In genomic region chr10:75143353-75143752, GRCh38 we compare ENCODE assay signal across 18 cellular contexts. TPM values are rescaled to one million over a fixed set of nuclear protein-coding genes. Genes with fewer than 3 reads are reported as not detected.
DNase-seq lines count a peak whose midpoint lies in the region; ATAC-seq, FAIRE-seq and TF ChIP-seq lines count a peak whose summit lies in the region.
"Had no signal": no experiment of that assay in that cellular context is flagged by ENCODE, and none has a peak within 500 bp of the region (broad histone marks: within the 10 kb centered on the region; RNA-seq: fewer than 3 reads in every experiment).

No MANE protein-coding gene starts in this region.

- no peak overlapping the region for H3K4me3 Mint-ChIP-seq in activated CD8-positive, alpha-beta memory T cell treated with anti-CD3 and anti-CD28 coated beads, Interleukin-2, amount 10 ng/mL, durations not matched to agents 7 days and 5 days
- no peak overlapping the region for H3K4me3 Mint-ChIP-seq in immature natural killer cell

- no TSS peak for BruUV-seq in endothelial cell of umbilical vein (replicated peaks; lab: Mats Ljungman, UMichigan)

- no peak overlapping the region for H3K4me2 ChIP-seq in endothelial cell of umbilical vein (ENCODE audit: insufficient read depth, low read length)
- H3K4me2 ChIP-seq: KMS-11 had no signal

- TF ChIP-seq POLR2A in endothelial cell of umbilical vein (IDR thresholded peaks at IDR 0.05; ENCODE audit: low read depth, low read length), result no peak

- no peaks in the 10 kb centered on the region for H4K20me1 ChIP-seq in endothelial cell of umbilical vein (replicated peaks; ENCODE audit: control insufficient read depth, extremely low read depth, insufficient read depth, low read length)

- H3K9me3 ChIP-seq in RWPE2 (ENCODE audit: severe bottlenecking) (peaks cover 2% of the 10 kb centered on the region), endothelial cell of umbilical vein (replicated peaks; ENCODE audit: control insufficient read depth, insufficient read depth, low read length) (no peaks in the 10 kb centered on the region), neutrophil (no peaks in the 10 kb centered on the region)

- DNase-seq in activated CD8-positive, alpha-beta memory T cell treated with anti-CD3 and anti-CD28 coated beads, Interleukin-2, amount 10 ng/mL, durations not matched to agents 7 days and 5 days, result no peak
- no peak for DNase-seq in activated CD8-positive, alpha-beta memory T cell treated with anti-CD3 and anti-CD28 coated beads, Interleukin-2, amount 50 U/mL, for 4 hours
- no peak for DNase-seq in RWPE2 (ENCODE audit: low spot score)
- peak; percentile 39 for DNase-seq in endothelial cell of umbilical vein (ENCODE audit: low read depth, low spot score)
- DNase-seq in HuH-7 (ENCODE audit: low spot score), result no peak
- DNase-seq in immature natural killer cell, result no peak
- DNase-seq: ACHN; activated T-cell treated with anti-CD3 and anti-CD28 coated beads, Interleukin-2, amount 50 U/mL, for 1 hour; brain microvascular endothelial cell; left ventricle myocardium superior; NCI-H1436 treated with DMSO at 0.1 percent for 48 hours; OCI-M1 had no signal

- ATAC-seq in activated CD8-positive, alpha-beta memory T cell treated with anti-CD3 and anti-CD28 coated beads, Interleukin-2, amount 10 ng/mL, durations not matched to agents 7 days and 5 days, result no peak
- ATAC-seq in RWPE2 (ENCODE audit: low read depth), result no peak
- ATAC-seq in GM19395 (IDR thresholded peaks at IDR 0.05; ENCODE audit: unreplicated experiment), result no peak
- ATAC-seq: left ventricle myocardium superior had no signal

- TF ChIP-seq CTCF in RWPE2 (IDR thresholded peaks at IDR 0.05; ENCODE audit: poor library complexity, severe bottlenecking) (no peak), endothelial cell of umbilical vein (IDR thresholded peaks at IDR 0.05; ENCODE audit: extremely low read depth in 1 of 2, insufficient read depth in 1 of 2, low read depth in 1 of 2, low read length in 2 of 2) (no peak), neutrophil (IDR thresholded peaks at IDR 0.05) (no peak)

- H3K9me1 ChIP-seq in endothelial cell of umbilical vein (replicated peaks; ENCODE audit: control insufficient read depth, extremely low read depth, insufficient read depth, low read length), result no peaks in the 10 kb centered on the region

- CTCF ChIA-PET in activated CD8-positive, alpha-beta memory T cell treated with anti-CD3 and anti-CD28 coated beads, Interleukin-2, amount 10 ng/mL, durations not matched to agents 7 days and 5 days (lab: Charles Lee), result interaction anchor here (0.7 to 1.5 kb wide), 2 partner anchors 9 to 23 kb away, joined by 3 to 7 read pairs; no protein-coding TSS in a partner anchor
- CTCF ChIA-PET in endothelial cell of umbilical vein (lab: Charles Lee), result interaction anchor here (1.3 kb wide), 1 partner anchor 13 kb away, joined by 5 read pairs; no protein-coding TSS in a partner anchor

- peak overlapping the region; percentile 67 for H3K27ac ChIP-seq in RWPE2 (ENCODE audit: poor library complexity, severe bottlenecking)
- no peak overlapping the region for H3K27ac ChIP-seq in endothelial cell of umbilical vein (ENCODE audit: insufficient read depth, low read depth, low read length)
- peak overlapping the region; percentile 2 for H3K27ac ChIP-seq in neutrophil
- H3K27ac ChIP-seq: brain microvascular endothelial cell, KMS-11, VCaP had no signal

- POLR2A ChIA-PET in endothelial cell of umbilical vein (lab: Charles Lee), result no interaction called here

- H3K36me3 Mint-ChIP-seq in activated CD8-positive, alpha-beta memory T cell treated with anti-CD3 and anti-CD28 coated beads, Interleukin-2, amount 10 ng/mL, durations not matched to agents 7 days and 5 days, result peaks cover 4% of the 10 kb centered on the region
- H3K36me3 Mint-ChIP-seq in immature natural killer cell, result no peaks in the 10 kb centered on the region

- intact Hi-C loops in endothelial cell of umbilical vein (cut with micrococcal nuclease), result no loop called here

- H3K4me3 ChIP-seq in RWPE2 (ENCODE audit: severe bottlenecking) (no peak overlapping the region), endothelial cell of umbilical vein (replicated peaks in 1 of 3; ENCODE audit: insufficient read depth in 1 of 3, low read depth in 1 of 3, low read length in 3 of 3) (no peak overlapping the region), neutrophil (ENCODE audit: low read depth in 1 of 2, low read length in 1 of 2) (no peak overlapping the region)

- H3K36me3 ChIP-seq in RWPE2 (ENCODE audit: low read depth) (no peaks in the 10 kb centered on the region), endothelial cell of umbilical vein (ENCODE audit: control insufficient read depth in 2 of 2, extremely low read depth in 1 of 2, insufficient read depth in 2 of 2, low read length in 2 of 2) (no peaks in the 10 kb centered on the region), neutrophil (peaks cover 3% of the 10 kb centered on the region)
- H3K36me3 ChIP-seq: brain microvascular endothelial cell had no signal

- H3K79me2 ChIP-seq in endothelial cell of umbilical vein (ENCODE audit: control insufficient read depth, insufficient read depth, low read length), result peaks cover 51% of the 10 kb centered on the region

- no peak overlapping the region for H3K9ac ChIP-seq in endothelial cell of umbilical vein (replicated peaks; ENCODE audit: extremely low read depth, insufficient read depth, low read length)
- H3K9ac ChIP-seq: KMS-11 had no signal

- H3K27ac Mint-ChIP-seq in activated CD8-positive, alpha-beta memory T cell treated with anti-CD3 and anti-CD28 coated beads, Interleukin-2, amount 10 ng/mL, durations not matched to agents 7 days and 5 days, result peak overlapping the region; percentile 28
- H3K27ac Mint-ChIP-seq in immature natural killer cell, result peak overlapping the region in 2 of 6 donors; percentile 3 to 73

- H3K9me3 Mint-ChIP-seq in activated CD8-positive, alpha-beta memory T cell treated with anti-CD3 and anti-CD28 coated beads, Interleukin-2, amount 10 ng/mL, durations not matched to agents 7 days and 5 days (ENCODE audit: low read depth), result no peaks in the 10 kb centered on the region
- no peaks in the 10 kb centered on the region for H3K9me3 Mint-ChIP-seq in immature natural killer cell

- H3K27me3 ChIP-seq in RWPE2 (ENCODE audit: insufficient read depth, poor library complexity, severe bottlenecking), result no peaks in the 10 kb centered on the region
- H3K27me3 ChIP-seq in endothelial cell of umbilical vein (ENCODE audit: control insufficient read depth in 2 of 2, insufficient read depth in 2 of 2, low read length in 2 of 2), result no peaks in the 10 kb centered on the region
- no peaks in the 10 kb centered on the region for H3K27me3 ChIP-seq in neutrophil
- H3K27me3 ChIP-seq: brain microvascular endothelial cell had no signal

- FAIRE-seq in endothelial cell of umbilical vein (lab: Jason Lieb, UNC), result no peak
- FAIRE-seq: D721Med, H1 had no signal

- no peaks in the 10 kb centered on the region for H3K27me3 Mint-ChIP-seq in activated CD8-positive, alpha-beta memory T cell treated with anti-CD3 and anti-CD28 coated beads, Interleukin-2, amount 10 ng/mL, durations not matched to agents 7 days and 5 days
- H3K27me3 Mint-ChIP-seq in immature natural killer cell (ENCODE audit: low read depth in 3 of 3), result no peaks in the 10 kb centered on the region

- H3K4me1 ChIP-seq in RWPE2 (ENCODE audit: insufficient read depth, poor library complexity, severe bottlenecking) (peaks cover 42% of the 10 kb centered on the region), endothelial cell of umbilical vein (ENCODE audit: control insufficient read depth, extremely low read depth, insufficient read depth, low read length) (peaks cover 17% of the 10 kb centered on the region), neutrophil (ENCODE audit: control insufficient read depth in 1 of 2, insufficient read depth in 1 of 2, low read depth in 1 of 2, low read length in 1 of 2) (peaks cover 26% of the 10 kb centered on the region in 2 experiments)

- dilution Hi-C loops in endothelial cell of umbilical vein (cut with MboI; ENCODE audit: extremely low pct_ligation_motif_present, low sequenced_read_pairs), result no loop called here

- H2AFZ ChIP-seq in endothelial cell of umbilical vein (ENCODE audit: low read depth, low read length), result no peak overlapping the region

- H3K4me1 Mint-ChIP-seq in activated CD8-positive, alpha-beta memory T cell treated with anti-CD3 and anti-CD28 coated beads, Interleukin-2, amount 10 ng/mL, durations not matched to agents 7 days and 5 days, result peaks cover 24% of the 10 kb centered on the region
- H3K4me1 Mint-ChIP-seq in immature natural killer cell, result peaks cover 34 to 59% of the 10 kb centered on the region in 2 donors

TF ChIP-seq in endothelial cell of umbilical vein, 7 proteins besides CTCF, POLR2A, EP300 and RAD21:
- TF ChIP-seq FOS (IDR thresholded peaks at IDR 0.05; ENCODE audit: borderline replicate concordance, insufficient read depth, low read length) (no peak), GATA2 (IDR thresholded peaks at IDR 0.05; ENCODE audit: insufficient read depth, insufficient read length, low read depth, low read length) (no peak), JUN (IDR thresholded peaks at IDR 0.05; ENCODE audit: borderline replicate concordance, insufficient read depth, insufficient read length, low read depth) (no peak), POLR2AphosphoS5 (IDR thresholded peaks at IDR 0.05; ENCODE audit: insufficient read depth, low read depth, low read length) (no peak), MYC (IDR thresholded peaks at IDR 0.05; ENCODE audit: low read depth, low read length) (no peak), MAX (IDR thresholded peaks at IDR 0.05; ENCODE audit: insufficient read depth, insufficient read length) (no peak), EZH2 (IDR thresholded peaks at IDR 0.05; ENCODE audit: borderline replicate concordance, low read depth, low read length, severe bottlenecking) (no peak)

RNA-seq across cellular contexts. Expression of gene SAMD8, which starts 31.9 kb away (rescaled TPM):
- total RNA-seq in activated CD8-positive, alpha-beta memory T cell treated with anti-CD3 and anti-CD28 coated beads, Interleukin-2, amount 10 ng/mL, durations not matched to agents 7 days and 5 days, result 10 to 100 TPM; 13.8 TPM
- total RNA-seq in endothelial cell of umbilical vein, result 22.8 and 23.2 TPM in 2 replicates
- polyA plus RNA-seq in endothelial cell of umbilical vein (17.1 and 19.6 TPM in 2 replicates), immature natural killer cell (10 to 100 TPM in 1 of 3 donors, 1 to 10 TPM in 2; 5.2 to 12.6 (median 9.8) TPM)
- polyA plus RNA-seq in endothelial cell of umbilical vein (2011; cell fraction: cytosol; rRNA removed), result 9.9 and 10.5 TPM in 2 replicates
- polyA plus RNA-seq in endothelial cell of umbilical vein (2011; cell fraction: nucleus; rRNA removed), result 13.6 and 16.7 TPM in 2 replicates
- 15.4 and 16.8 TPM in 2 replicates for polyA plus RNA-seq in endothelial cell of umbilical vein (2012)
- polyA minus RNA-seq in endothelial cell of umbilical vein, result 62.0 and 74.8 TPM in 2 replicates
- polyA minus RNA-seq in endothelial cell of umbilical vein (2011; cell fraction: cytosol; rRNA and poly(A)+ RNA removed), result 10.3 TPM
- 21.0 and 34.8 TPM in 2 replicates for polyA minus RNA-seq in endothelial cell of umbilical vein (2011; cell fraction: nucleus; rRNA and poly(A)+ RNA removed)
